8 cellular contexts compared by ENCODE assay signal in the genomic region with DNA sequence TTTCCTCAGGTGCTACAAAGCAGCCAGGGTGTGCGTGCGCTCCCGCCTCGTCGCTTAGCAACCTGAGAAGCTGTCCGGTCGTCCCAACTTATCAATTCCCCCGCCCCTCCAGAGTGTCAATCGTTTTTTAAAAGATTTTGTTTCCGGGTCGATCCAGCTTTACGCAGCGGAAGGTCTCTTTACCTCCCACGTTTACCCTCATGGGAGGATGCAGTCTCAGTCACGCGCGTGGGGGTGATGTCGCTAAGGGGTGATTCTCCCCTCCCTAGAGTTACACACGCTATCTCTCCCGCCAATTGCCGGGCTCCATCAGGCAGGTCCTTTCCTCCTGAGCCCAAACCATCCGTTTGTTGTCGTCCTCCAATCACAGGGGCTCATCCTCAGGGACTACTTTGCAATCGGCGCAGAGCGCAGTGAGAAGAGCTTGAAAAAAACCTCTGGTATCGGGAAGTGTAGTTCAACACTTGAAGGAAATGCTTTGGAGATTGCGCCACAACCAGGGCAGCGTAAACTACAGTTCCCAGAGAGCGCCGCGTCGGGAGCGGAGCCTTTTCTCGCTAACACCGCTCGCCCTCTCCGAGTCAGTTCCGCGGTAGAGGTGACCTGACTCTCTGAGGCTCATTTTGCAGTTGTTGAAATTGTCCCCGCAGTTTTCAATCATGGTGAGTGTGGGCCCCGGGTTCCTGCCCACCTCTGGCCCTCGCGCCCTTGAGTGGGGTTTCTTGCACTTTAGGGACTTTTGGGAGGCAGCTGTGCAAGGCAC. TPM values are rescaled to one million over a fixed set of nuclear protein-coding genes. Genes with fewer than 3 reads are reported as not detected.
A peak's percentile ranks its signal among the peaks of the same experiment; 100 is the strongest.
DNase-seq lines count a peak whose midpoint lies in the region; ATAC-seq and TF ChIP-seq lines count a peak whose summit lies in the region.

A gene (plus strand): TSS at position 579 of the 763 bp plus-strand sequence. CDS start 81 bp downstream, at position 660.
A gene with protein sequence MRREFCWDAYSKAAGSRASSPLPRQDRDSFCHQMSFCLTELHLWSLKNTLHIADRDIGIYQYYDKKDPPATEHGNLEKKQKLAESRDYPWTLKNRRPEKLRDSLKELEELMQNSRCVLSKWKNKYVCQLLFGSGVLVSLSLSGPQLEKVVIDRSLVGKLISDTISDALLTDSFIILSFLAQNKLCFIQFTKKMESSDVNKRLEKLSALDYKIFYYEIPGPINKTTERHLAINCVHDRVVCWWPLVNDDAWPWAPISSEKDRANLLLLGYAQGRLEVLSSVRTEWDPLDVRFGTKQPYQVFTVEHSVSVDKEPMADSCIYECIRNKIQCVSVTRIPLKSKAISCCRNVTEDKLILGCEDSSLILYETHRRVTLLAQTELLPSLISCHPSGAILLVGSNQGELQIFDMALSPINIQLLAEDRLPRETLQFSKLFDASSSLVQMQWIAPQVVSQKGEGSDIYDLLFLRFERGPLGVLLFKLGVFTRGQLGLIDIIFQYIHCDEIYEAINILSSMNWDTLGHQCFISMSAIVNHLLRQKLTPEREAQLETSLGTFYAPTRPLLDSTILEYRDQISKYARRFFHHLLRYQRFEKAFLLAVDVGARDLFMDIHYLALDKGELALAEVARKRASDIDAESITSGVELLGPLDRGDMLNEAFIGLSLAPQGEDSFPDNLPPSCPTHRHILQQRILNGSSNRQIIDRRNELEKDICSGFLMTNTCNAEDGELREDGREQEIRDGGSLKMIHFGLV (minus strand): TSS at position 93 of the 763 bp plus-strand sequence. CDS start 206 bp downstream, outside the sequence.

- H3K36me3 ChIP-seq in CD4-positive, alpha-beta memory T cell (ENCODE audit: insufficient read depth, low read length) = peaks cover 6% of the 10 kb centered on the region
- peaks cover 0 to 3% of the 10 kb centered on the region in 2 donors for H3K36me3 ChIP-seq in duodenal mucosa (ENCODE audit: control insufficient read depth in 1 of 2, insufficient read depth in 2 of 2, low read length in 2 of 2)
- H3K36me3 ChIP-seq in right lobe of liver = no peaks in the 10 kb centered on the region

- H3K27me3 ChIP-seq in CD4-positive, alpha-beta memory T cell (ENCODE audit: insufficient read depth, low read length) = no peaks in the 10 kb centered on the region
- H3K27me3 ChIP-seq in duodenal mucosa (ENCODE audit: control insufficient read depth in 1 of 2, insufficient read depth in 2 of 2, low read length in 2 of 2) (no peaks in the 10 kb centered on the region), right lobe of liver (no peaks in the 10 kb centered on the region)

- intact Hi-C loops in CD4-positive, alpha-beta memory T cell (cut with micrococcal nuclease) = loop anchor here (1.0 to 2.0 kb wide), 6 partner anchors 252 to 1540 kb away; a partner anchor contains a TSS
- intact Hi-C loops in right lobe of liver (cut with DNase I) = no loop called here

- WGBS in right lobe of liver (ENCODE audit: insufficient coverage, low coverage, low lambda C conversion rate, missing lambda C conversion rate) = under 1% methylated on average over 39 of the region's 44 CpGs

- peak; percentile 85 for ATAC-seq in GM19455 (IDR thresholded peaks at IDR 0.05; ENCODE audit: unreplicated experiment)
- ATAC-seq in right lobe of liver = peak; percentile 89 to 96 (median 92)

- DNase-seq in CD4-positive, alpha-beta memory T cell = peak; percentile 93 to 99 (median 97)
- DNase-seq in HK-2 (ENCODE audit: unreplicated experiment) (peak; percentile 94), NCI-H82 treated with DMSO at 0.1 percent for 48 hours (lab: John Stamatoyannopoulos, UW; ENCODE audit: unreplicated experiment) (peak; percentile 99), right lobe of liver (peak; percentile 93 to 96 (median 94))
- peak; percentile 95 for DNase-seq in activated CD4-positive, alpha-beta memory T cell treated with anti-CD3 and anti-CD28 coated beads, Interleukin-2, amount 10 ng/mL, durations not matched to agents 7 days and 5 days
- DNase-seq in stimulated activated CD4-positive, alpha-beta T cell treated with anti-CD3 and anti-CD28 coated beads, Interleukin-4, amount 100 ng/mL, for 24 hours = peak; percentile 98

- no peaks in the 10 kb centered on the region for H3K27me3 Mint-ChIP-seq in CD4-positive, alpha-beta memory T cell
- no peaks in the 10 kb centered on the region for H3K27me3 Mint-ChIP-seq in activated CD4-positive, alpha-beta memory T cell treated with anti-CD3 and anti-CD28 coated beads, Interleukin-2, amount 10 ng/mL, durations not matched to agents 7 days and 5 days

- peaks cover 20 to 54% (median 43%) of the 10 kb centered on the region in 4 donors for H3K4me1 Mint-ChIP-seq in CD4-positive, alpha-beta memory T cell
- H3K4me1 Mint-ChIP-seq in activated CD4-positive, alpha-beta memory T cell treated with anti-CD3 and anti-CD28 coated beads, Interleukin-2, amount 10 ng/mL, durations not matched to agents 7 days and 5 days = peaks cover 35% of the 10 kb centered on the region

- TF ChIP-seq POLR2A in right lobe of liver (IDR thresholded peaks at IDR 0.05) = peak; percentile 89

- H3K4me3 Mint-ChIP-seq in CD4-positive, alpha-beta memory T cell = peak within 1 kb of the TSS; percentile 89 to 96 (median 95)
- H3K4me3 Mint-ChIP-seq in activated CD4-positive, alpha-beta memory T cell treated with anti-CD3 and anti-CD28 coated beads, Interleukin-2, amount 10 ng/mL, durations not matched to agents 7 days and 5 days = peak within 1 kb of the TSS; percentile 88

- no peak for TF ChIP-seq CTCF in right lobe of liver (IDR thresholded peaks at IDR 0.05)

- H3K27ac Mint-ChIP-seq in CD4-positive, alpha-beta memory T cell = peak within 1 kb of the TSS; percentile 92 to 99 (median 98)
- H3K27ac Mint-ChIP-seq in activated CD4-positive, alpha-beta memory T cell treated with anti-CD3 and anti-CD28 coated beads, Interleukin-2, amount 10 ng/mL, durations not matched to agents 7 days and 5 days = peak within 1 kb of the TSS; percentile 95

- CTCF ChIA-PET in CD4-positive, alpha-beta memory T cell (lab: Charles Lee; ENCODE audit: partially characterized antibody) = interaction anchor here (0.9 to 2.2 kb wide), 5 partner anchors 12 to 272 kb away, joined by 3 to 8 read pairs (median 3); no protein-coding TSS in a partner anchor
- CTCF ChIA-PET in activated CD4-positive, alpha-beta memory T cell treated with anti-CD3 and anti-CD28 coated beads, Interleukin-2, amount 10 ng/mL, durations not matched to agents 7 days and 5 days (lab: Charles Lee) = interaction anchor here (0.6 to 2.4 kb wide), 4 partner anchors 8 to 273 kb away, joined by 3 to 8 read pairs (median 4); no protein-coding TSS in a partner anchor

- H3K9me3 Mint-ChIP-seq in CD4-positive, alpha-beta memory T cell = peaks cover 0 to 2% (median 0%) of the 10 kb centered on the region in 8 donors
- H3K9me3 Mint-ChIP-seq in activated CD4-positive, alpha-beta memory T cell treated with anti-CD3 and anti-CD28 coated beads, Interleukin-2, amount 10 ng/mL, durations not matched to agents 7 days and 5 days = no peaks in the 10 kb centered on the region

- POLR2A ChIA-PET in CD4-positive, alpha-beta memory T cell (lab: Charles Lee; ENCODE audit: partially characterized antibody) = interaction anchor here (0.6 to 4.6 kb wide), 24 partner anchors 12 to 1683 kb away, joined by 3 to 33 read pairs (median 3); a partner anchor contains a TSS
- POLR2A ChIA-PET in activated CD4-positive, alpha-beta memory T cell treated with anti-CD3 and anti-CD28 coated beads, Interleukin-2, amount 10 ng/mL, durations not matched to agents 7 days and 5 days (lab: Charles Lee) = interaction anchor here (0.8 to 5.3 kb wide), 26 partner anchors 10 to 1825 kb away, joined by 3 to 100 read pairs (median 4); a partner anchor contains a TSS

- H3K9ac ChIP-seq in duodenal mucosa (ENCODE audit: low read depth in 1 of 2, low read length in 2 of 2) = peak within 1 kb of the TSS; percentile 88 to 89

- peak within 1 kb of the TSS; percentile 82 for H3K27ac ChIP-seq in CD4-positive, alpha-beta memory T cell (ENCODE audit: low read depth, low read length)
- H3K27ac ChIP-seq in duodenal mucosa (ENCODE audit: low read depth, low read length) (peak within 1 kb of the TSS; percentile 82), right lobe of liver (peak within 1 kb of the TSS; percentile 73 to 82 (median 78))

- no peaks in the 10 kb centered on the region for H3K9me3 ChIP-seq in CD4-positive, alpha-beta memory T cell (ENCODE audit: control insufficient read depth in 1 of 2, low read length in 2 of 2)
- H3K9me3 ChIP-seq in duodenal mucosa (ENCODE audit: control insufficient read depth in 1 of 2, low read length in 2 of 2) (no peaks in the 10 kb centered on the region), right lobe of liver (no peaks in the 10 kb centered on the region)

- peaks cover 0 to 21% of the 10 kb centered on the region in 2 donors for H3K36me3 Mint-ChIP-seq in CD4-positive, alpha-beta memory T cell
- peaks cover 6% of the 10 kb centered on the region for H3K36me3 Mint-ChIP-seq in activated CD4-positive, alpha-beta memory T cell treated with anti-CD3 and anti-CD28 coated beads, Interleukin-2, amount 10 ng/mL, durations not matched to agents 7 days and 5 days (ENCODE audit: low read depth)

- peak within 1 kb of the TSS; percentile 78 to 96 for H3K4me3 ChIP-seq in CD4-positive, alpha-beta memory T cell (ENCODE audit: low read length in 2 of 2)
- H3K4me3 ChIP-seq in duodenal mucosa (ENCODE audit: low read depth in 1 of 2, low read length in 2 of 2) (peak within 1 kb of the TSS; percentile 93 to 99), right lobe of liver (peak within 1 kb of the TSS; percentile 69 to 88 (median 81))

- peaks cover 32% of the 10 kb centered on the region for H3K4me1 ChIP-seq in CD4-positive, alpha-beta memory T cell (ENCODE audit: insufficient read depth, low read length)
- peaks cover 22 to 23% of the 10 kb centered on the region in 2 donors for H3K4me1 ChIP-seq in duodenal mucosa (ENCODE audit: control insufficient read depth in 1 of 2, insufficient read depth in 2 of 2, low read length in 2 of 2)
- H3K4me1 ChIP-seq in right lobe of liver = peaks cover 0 to 38% (median 5%) of the 10 kb centered on the region in 4 donors

RNA-seq across cellular contexts. Expression of the first gene that starts in this region (rescaled TPM):
- 100 to 1,000 TPM in 1 of 2 experiments, 10 to 100 TPM in 1; 93.8 to 102 TPM for total RNA-seq in CD4-positive, alpha-beta memory T cell
- polyA plus RNA-seq in CD4-positive, alpha-beta memory T cell = 100 to 1,000 TPM; 223 to 380 TPM
- 100 to 1,000 TPM; 190 to 192 TPM for total RNA-seq in activated CD4-positive, alpha-beta memory T cell treated with anti-CD3 and anti-CD28 coated beads, Interleukin-2, amount 10 ng/mL, durations not matched to agents 7 days and 5 days
- total RNA-seq in right lobe of liver = 100 to 1,000 TPM in 4 of 6 experiments, 10 to 100 TPM in 2; 96.4 to 266 (median 110) TPM

RNA-seq across cellular contexts. Expression of the second gene that starts in this region (rescaled TPM):
- 10 to 100 TPM; 10.5 to 13.2 TPM for total RNA-seq in CD4-positive, alpha-beta memory T cell
- 1 to 10 TPM; 2.9 to 3.3 TPM for polyA plus RNA-seq in CD4-positive, alpha-beta memory T cell
- total RNA-seq in activated CD4-positive, alpha-beta memory T cell treated with anti-CD3 and anti-CD28 coated beads, Interleukin-2, amount 10 ng/mL, durations not matched to agents 7 days and 5 days = 1 to 10 TPM; 4.9 to 6.3 TPM
- total RNA-seq in right lobe of liver = 1 to 10 TPM; 2.7 to 4.4 (median 3.0) TPM

Comparison
In these comparisons a context has a peak if more than half of its experiments do, and no peak if none do; other contexts are left out.
1. Peak in every context shown above with its lines: DNase-seq, ATAC-seq, H3K4me3 ChIP-seq and H3K27ac ChIP-seq.